Comparison of ENCODE assay signal across 12 cellular contexts in genomic region chr5:71740015-71740753, GRCh38. TPM values are rescaled to one million over a fixed set of nuclear protein-coding genes. Genes with fewer than 3 reads are reported as not detected.
DNase-seq lines count a peak whose midpoint lies in the region; ATAC-seq, FAIRE-seq and TF ChIP-seq lines count a peak whose summit lies in the region.
"Had no signal": no experiment of that assay in that cellular context is flagged by ENCODE, and none has a peak within 500 bp of the region (broad histone marks: within the 10 kb centered on the region; RNA-seq: fewer than 3 reads in every experiment).

No MANE protein-coding gene starts in this region.

- H4K20me1 ChIP-seq in GM12878 (ENCODE audit: control insufficient read depth, insufficient read depth), result no peaks in the 10 kb centered on the region

- H3K4me2 ChIP-seq in GM12878 (ENCODE audit: control insufficient read depth, insufficient read depth), result peak overlapping the region; percentile 44; the same call in 1 of the 2 replicates

- no TSS peak for BruUV-seq in GM12878 (replicated peaks; lab: Mats Ljungman, UMichigan)

- peaks cover 23 to 24% of the 10 kb centered on the region in 2 donors for H3K27me3 Mint-ChIP-seq in T-cell

- peak; percentile 95 for ATAC-seq in GM19023 (IDR thresholded peaks at IDR 0.05; ENCODE audit: unreplicated experiment)
- ATAC-seq in GM21529 (IDR thresholded peaks at IDR 0.05; ENCODE audit: unreplicated experiment), result peak; percentile 95
- peak; percentile 57 for ATAC-seq in HG03064 (IDR thresholded peaks at IDR 0.05; ENCODE audit: low read depth, unreplicated experiment)
- ATAC-seq in GM12878, result peak; percentile 97
- no peak for ATAC-seq in T-cell (replicated peaks in 1 of 4)
- ATAC-seq: right cardiac atrium had no signal

- SMC1A ChIA-PET in GM12878 (lab: Charles Lee; ENCODE audit: uncharacterized antibody, unreplicated experiment), result interaction anchor here (1.2 kb wide), 1 partner anchor 9 kb away, joined by 3 read pairs; no protein-coding TSS in a partner anchor

- in situ Hi-C loops in GM12878 (cut with MboI), result no loop called here

- POLR2A ChIA-PET in GM12878 (lab: Charles Lee), result interaction anchor here (0.7 kb wide), 1 partner anchor 49 kb away, joined by 3 read pairs; no protein-coding TSS in a partner anchor
- POLR2A ChIA-PET in T-cell (lab: Charles Lee), result interaction anchor here in 1 of 2 donors (0.6 kb wide), 1 partner anchor 1184 kb away, joined by 3 read pairs; no protein-coding TSS in a partner anchor

- CTCF ChIA-PET in GM12878 (lab: Yijun Ruan, JAX), result no interaction called here
- CTCF ChIA-PET in T-cell (lab: Charles Lee), result no interaction called here

- TF ChIP-seq CTCF in GM12878 (IDR thresholded peaks at IDR 0.05 in 2 of 3, conservative IDR thresholded peaks at IDR 0.05 in 1 of 3; ENCODE audit: control insufficient read depth in 2 of 3, extremely low read depth in 1 of 3, insufficient read depth in 1 of 3, low read depth in 3 of 3, low read length in 3 of 3), result no peak

- no peaks in the 10 kb centered on the region for H3K4me1 Mint-ChIP-seq in T-cell

- peaks cover 3% of the 10 kb centered on the region; the same call in 2 of the 3 replicates for H3K9me3 ChIP-seq in GM12878 (replicated peaks; ENCODE audit: control insufficient read depth, insufficient read depth, low read length)

- H3K27me3 ChIP-seq in GM12878 (replicated peaks in 1 of 2; ENCODE audit: control insufficient read depth in 2 of 2, insufficient read depth in 2 of 2, low read length in 1 of 2), result no peaks in the 10 kb centered on the region

- H3K79me2 ChIP-seq in GM12878 (ENCODE audit: control insufficient read depth, insufficient read depth, low read length), result no peaks in the 10 kb centered on the region

- TF ChIP-seq POLR2A in GM12878 (IDR thresholded peaks at IDR 0.05; ENCODE audit: low read depth, low read length), result no peak

- H3K9ac ChIP-seq in GM12878 (ENCODE audit: control insufficient read depth, insufficient read depth, low read length), result no peak overlapping the region

- no peak overlapping the region for H2AFZ ChIP-seq in GM12878 (ENCODE audit: control insufficient read depth, low read depth, low read length)

- peak; percentile 54 for DNase-seq in GM12878 (ENCODE audit: low read depth, low spot score)
- DNase-seq in 8988T, result no peak
- no peak for DNase-seq in T-cell
- DNase-seq in stimulated activated CD4-positive, alpha-beta T cell treated with anti-CD3 and anti-CD28 coated beads, Interleukin-4, amount 100 ng/mL, for 1 hour, result no peak
- DNase-seq: NCI-H2171 treated with DMSO at 0.1 percent for 48 hours, right cardiac atrium, RPMI8226, trophoblast cell had no signal

- no peak; a peak in 1 of 4 replicates for TF ChIP-seq EP300 in GM12878 (IDR thresholded peaks at IDR 0.05; ENCODE audit: borderline replicate concordance in 1 of 2, control insufficient read depth in 1 of 2, low read depth in 2 of 2, low read length in 2 of 2)

- 8% methylated on average over 8 of the region's 8 CpGs for WGBS in GM12878 (ENCODE audit: insufficient coverage, insufficient replicate concordance, low lambda C conversion rate, missing lambda C conversion rate)

- no peak overlapping the region for H3K4me3 Mint-ChIP-seq in T-cell

- RAD21 ChIA-PET in GM12878 (lab: Charles Lee; ENCODE audit: unreplicated experiment), result no interaction called here

- H3K9me3 Mint-ChIP-seq in T-cell, result peaks cover 0 to 11% (median 9%) of the 10 kb centered on the region in 3 donors

- no peaks in the 10 kb centered on the region for H3K36me3 Mint-ChIP-seq in T-cell

- no peak overlapping the region for H3K27ac ChIP-seq in GM12878 (ENCODE audit: control insufficient read depth, insufficient read depth)
- H3K27ac ChIP-seq: epithelial cell of prostate had no signal

- H3K4me3 ChIP-seq in GM12878, result no peak overlapping the region

- peaks cover 18% of the 10 kb centered on the region for H3K4me1 ChIP-seq in GM12878 (ENCODE audit: control insufficient read depth, insufficient read depth, low read length)

- intact Hi-C loops in GM12878 (cut with micrococcal nuclease; ENCODE audit: unreplicated experiment), result no loop called here

- H3K36me3 ChIP-seq in GM12878 (ENCODE audit: control insufficient read depth in 2 of 2, insufficient read depth in 2 of 2, low read length in 1 of 2), result no peaks in the 10 kb centered on the region

- H3K27ac Mint-ChIP-seq in T-cell, result no peak overlapping the region

- peak; percentile 68 for FAIRE-seq in GM12878 (lab: Jason Lieb, UNC)

- TF ChIP-seq RAD21 in GM12878 (IDR thresholded peaks at IDR 0.05; ENCODE audit: insufficient read depth, low read depth, low read length), result no peak

TF ChIP-seq in GM12878, 131 proteins besides CTCF, POLR2A, EP300 and RAD21 (continues in another document):
- TF ChIP-seq CHD2 (IDR thresholded peaks at IDR 0.05; ENCODE audit: borderline replicate concordance, low read depth, low read length) (no peak), RUNX3 (IDR thresholded peaks at IDR 0.05; ENCODE audit: low read length) (peak; percentile 77), E2F8 (IDR thresholded peaks at IDR 0.05; ENCODE audit: low read depth, partially characterized antibody) (no peak), BMI1 (IDR thresholded peaks at IDR 0.05; ENCODE audit: borderline replicate concordance) (no peak), EED (IDR thresholded peaks at IDR 0.05; ENCODE audit: low read depth) (0 out of 2 replicates have a peak, but pooled peaks have one; percentile 17), POU2F2 (IDR thresholded peaks at IDR 0.05; ENCODE audit: borderline replicate concordance, low read depth, low read length) (peak; percentile 94), NFIC (IDR thresholded peaks at IDR 0.05; ENCODE audit: low read depth, low read length) (peak; percentile 56; the same call in 1 of the 2 replicates), CBFB (IDR thresholded peaks at IDR 0.05; ENCODE audit: low read depth) (no peak), KLF5 (IDR thresholded peaks at IDR 0.05; ENCODE audit: partially characterized antibody) (no peak), LARP7 (IDR thresholded peaks at IDR 0.05) (no peak), JUNB (IDR thresholded peaks at IDR 0.05) (peak; percentile 76), IRF4 (IDR thresholded peaks at IDR 0.05; ENCODE audit: low read depth, low read length) (peak; percentile 63; the same call in 1 of the 2 replicates), IKZF2 (IDR thresholded peaks at IDR 0.05) (peak; percentile 35 to 41; a peak in 2 of 4 replicates), YY1 (IDR thresholded peaks at IDR 0.05; ENCODE audit: low read depth, low read length) (0 out of 2 replicates have a peak, but pooled peaks have one; percentile 36), POLR2AphosphoS5 (IDR thresholded peaks at IDR 0.05; ENCODE audit: low read length) (no peak)

RNA-seq across cellular contexts. Expression of gene CARTPT, which starts 21.1 kb away (rescaled TPM):
- not detected in 2 replicates for total RNA-seq in GM12878 (2013; cell fraction: nucleolus; rRNA removed)
- total RNA-seq in GM12878 (2014; rRNA removed) (not detected in 2 replicates), GM12878 (2014; rRNA removed; fragmentation: Illumina TruSeq; extraction: Trizol) (not detected in 2 replicates), GM12878 (2021) (not detected in 2 replicates), T-cell (not detected)
- not detected for polyA plus RNA-seq in GM12878 (2011; ENCODE audit: low read depth)
- polyA plus RNA-seq in GM12878 (2011; rRNA removed) (not detected in 2 replicates), GM12878 (2014; fragmentation: Illumina TruSeq; extraction: Trizol) (not detected in 2 replicates), GM12878 (2014; fragmentation: Nextera tagmentation; extraction: Ambion mirVana) (not detected), GM12878 (2014; rRNA removed) (not detected in 2 replicates), GM12878 (2016; fragmentation: Nextera tagmentation; extraction: Ambion mirVana) (not detected)
- not detected in 2 replicates for polyA plus RNA-seq in GM12878 (2011; cell fraction: cytosol; rRNA removed)
- polyA plus RNA-seq in GM12878 (2011; cell fraction: nucleus; rRNA removed), result not detected in 2 replicates
- polyA plus RNA-seq in GM12878 (2012), result not detected in 2 replicates
- not detected in 2 replicates for polyA minus RNA-seq in GM12878 (2011; rRNA and poly(A)+ RNA removed)
- polyA minus RNA-seq in GM12878 (2011; cell fraction: cytosol; rRNA and poly(A)+ RNA removed), result not detected in 2 replicates
- not detected in 2 replicates for polyA minus RNA-seq in GM12878 (2011; cell fraction: nucleus; rRNA and poly(A)+ RNA removed)

Comparison
In these comparisons a context has a peak if more than half of its experiments do, and no peak if none do; other contexts are left out.
1. ATAC-seq: peak in GM19023 (single experiment), GM21529 (single experiment), HG03064 (single experiment) and GM12878 (single experiment); none in T-cell (0 of 4).